In the genomic region with DNA sequence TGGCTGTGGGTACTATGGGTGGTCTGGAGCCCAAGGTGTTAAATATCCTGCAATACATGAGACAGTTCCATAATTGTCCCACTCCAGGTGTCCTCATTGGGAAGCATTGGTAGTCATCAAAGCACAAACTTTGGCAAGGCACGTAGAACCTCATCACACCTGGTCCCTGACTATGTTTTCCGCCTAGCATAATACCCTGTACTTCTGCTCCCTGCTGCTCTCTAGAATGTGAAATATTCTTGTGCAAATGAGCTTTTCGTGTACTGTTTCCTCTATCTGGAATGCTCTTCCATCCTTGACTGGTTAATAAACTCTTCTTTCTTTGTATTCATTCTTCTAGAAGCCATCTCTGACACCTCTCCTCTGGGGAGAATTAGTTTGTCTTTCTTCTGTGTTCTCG, we compare ENCODE assay signal across 2 cellular contexts.
TF ChIP-seq lines count a peak whose summit lies in the region.

No MANE protein-coding gene starts in this region.

TF ChIP-seq in GM23338, 12 proteins besides CTCF, POLR2A, EP300 and RAD21:
- TF ChIP-seq REST (IDR thresholded peaks at IDR 0.05; ENCODE audit: unreplicated experiment) = no peak
- TF ChIP-seq EZH2 (IDR thresholded peaks at IDR 0.05; ENCODE audit: low read depth, unreplicated experiment) = no peak
- TF ChIP-seq, protein P1, sequence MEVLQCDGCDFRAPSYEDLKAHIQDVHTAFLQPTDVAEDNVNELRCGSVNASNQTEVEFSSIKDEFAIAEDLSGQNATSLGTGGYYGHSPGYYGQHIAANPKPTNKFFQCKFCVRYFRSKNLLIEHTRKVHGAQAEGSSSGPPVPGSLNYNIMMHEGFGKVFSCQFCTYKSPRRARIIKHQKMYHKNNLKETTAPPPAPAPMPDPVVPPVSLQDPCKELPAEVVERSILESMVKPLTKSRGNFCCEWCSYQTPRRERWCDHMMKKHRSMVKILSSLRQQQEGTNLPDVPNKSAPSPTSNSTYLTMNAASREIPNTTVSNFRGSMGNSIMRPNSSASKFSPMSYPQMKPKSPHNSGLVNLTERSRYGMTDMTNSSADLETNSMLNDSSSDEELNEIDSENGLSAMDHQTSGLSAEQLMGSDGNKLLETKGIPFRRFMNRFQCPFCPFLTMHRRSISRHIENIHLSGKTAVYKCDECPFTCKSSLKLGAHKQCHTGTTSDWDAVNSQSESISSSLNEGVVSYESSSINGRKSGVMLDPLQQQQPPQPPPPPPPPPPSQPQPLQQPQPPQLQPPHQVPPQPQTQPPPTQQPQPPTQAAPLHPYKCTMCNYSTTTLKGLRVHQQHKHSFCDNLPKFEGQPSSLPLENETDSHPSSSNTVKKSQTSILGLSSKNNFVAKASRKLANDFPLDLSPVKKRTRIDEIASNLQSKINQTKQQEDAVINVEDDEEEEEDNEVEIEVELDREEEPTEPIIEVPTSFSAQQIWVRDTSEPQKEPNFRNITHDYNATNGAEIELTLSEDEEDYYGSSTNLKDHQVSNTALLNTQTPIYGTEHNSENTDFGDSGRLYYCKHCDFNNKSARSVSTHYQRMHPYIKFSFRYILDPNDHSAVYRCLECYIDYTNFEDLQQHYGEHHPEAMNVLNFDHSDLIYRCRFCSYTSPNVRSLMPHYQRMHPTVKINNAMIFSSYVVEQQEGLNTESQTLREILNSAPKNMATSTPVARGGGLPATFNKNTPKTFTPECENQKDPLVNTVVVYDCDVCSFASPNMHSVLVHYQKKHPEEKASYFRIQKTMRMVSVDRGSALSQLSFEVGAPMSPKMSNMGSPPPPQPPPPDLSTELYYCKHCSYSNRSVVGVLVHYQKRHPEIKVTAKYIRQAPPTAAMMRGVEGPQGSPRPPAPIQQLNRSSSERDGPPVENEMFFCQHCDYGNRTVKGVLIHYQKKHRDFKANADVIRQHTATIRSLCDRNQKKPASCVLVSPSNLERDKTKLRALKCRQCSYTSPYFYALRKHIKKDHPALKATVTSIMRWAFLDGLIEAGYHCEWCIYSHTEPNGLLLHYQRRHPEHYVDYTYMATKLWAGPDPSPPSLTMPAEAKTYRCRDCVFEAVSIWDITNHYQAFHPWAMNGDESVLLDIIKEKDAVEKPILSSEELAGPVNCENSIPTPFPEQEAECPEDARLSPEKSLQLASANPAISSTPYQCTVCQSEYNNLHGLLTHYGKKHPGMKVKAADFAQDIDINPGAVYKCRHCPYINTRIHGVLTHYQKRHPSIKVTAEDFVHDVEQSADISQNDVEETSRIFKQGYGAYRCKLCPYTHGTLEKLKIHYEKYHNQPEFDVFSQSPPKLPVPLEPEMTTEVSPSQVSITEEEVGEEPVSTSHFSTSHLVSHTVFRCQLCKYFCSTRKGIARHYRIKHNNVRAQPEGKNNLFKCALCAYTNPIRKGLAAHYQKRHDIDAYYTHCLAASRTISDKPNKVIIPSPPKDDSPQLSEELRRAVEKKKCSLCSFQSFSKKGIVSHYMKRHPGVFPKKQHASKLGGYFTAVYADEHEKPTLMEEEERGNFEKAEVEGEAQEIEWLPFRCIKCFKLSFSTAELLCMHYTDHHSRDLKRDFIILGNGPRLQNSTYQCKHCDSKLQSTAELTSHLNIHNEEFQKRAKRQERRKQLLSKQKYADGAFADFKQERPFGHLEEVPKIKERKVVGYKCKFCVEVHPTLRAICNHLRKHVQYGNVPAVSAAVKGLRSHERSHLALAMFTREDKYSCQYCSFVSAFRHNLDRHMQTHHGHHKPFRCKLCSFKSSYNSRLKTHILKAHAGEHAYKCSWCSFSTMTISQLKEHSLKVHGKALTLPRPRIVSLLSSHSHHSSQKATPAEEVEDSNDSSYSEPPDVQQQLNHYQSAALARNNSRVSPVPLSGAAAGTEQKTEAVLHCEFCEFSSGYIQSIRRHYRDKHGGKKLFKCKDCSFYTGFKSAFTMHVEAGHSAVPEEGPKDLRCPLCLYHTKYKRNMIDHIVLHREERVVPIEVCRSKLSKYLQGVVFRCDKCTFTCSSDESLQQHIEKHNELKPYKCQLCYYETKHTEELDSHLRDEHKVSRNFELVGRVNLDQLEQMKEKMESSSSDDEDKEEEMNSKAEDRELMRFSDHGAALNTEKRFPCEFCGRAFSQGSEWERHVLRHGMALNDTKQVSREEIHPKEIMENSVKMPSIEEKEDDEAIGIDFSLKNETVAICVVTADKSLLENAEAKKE (CRISPR knock-in tag; IDR thresholded peaks at IDR 0.05) = peak; percentile 70; the same call in 1 of the 2 replicates
- TF ChIP-seq STAT1 (IDR thresholded peaks at IDR 0.05; ENCODE audit: unreplicated experiment) = no peak
- TF ChIP-seq NANOG (IDR thresholded peaks at IDR 0.05; ENCODE audit: borderline replicate concordance) = 0 out of 2 replicates have a peak, but pooled peaks have one; percentile 19
TF ChIP-seq in GM23338: peak in this region for 2.

TF ChIP-seq in WTC11, 78 proteins besides CTCF, POLR2A, EP300 and RAD21 (continued from another document):
- TF ChIP-seq FOXP4 (CRISPR knock-in tag; IDR thresholded peaks at IDR 0.05) = no peak
- no peak for TF ChIP-seq MXD4 (CRISPR knock-in tag; IDR thresholded peaks at IDR 0.05; ENCODE audit: borderline replicate concordance)
- no peak for TF ChIP-seq ZNF416 (CRISPR knock-in tag; IDR thresholded peaks at IDR 0.05)
- no peak for TF ChIP-seq JAZF1 (CRISPR knock-in tag; IDR thresholded peaks at IDR 0.05)
- no peak for TF ChIP-seq NFATC4 (CRISPR knock-in tag; IDR thresholded peaks at IDR 0.05)
- TF ChIP-seq ZNF263 (CRISPR knock-in tag; IDR thresholded peaks at IDR 0.05; ENCODE audit: low read depth) = no peak
- no peak for TF ChIP-seq MYBL2 (CRISPR knock-in tag; IDR thresholded peaks at IDR 0.05)
- TF ChIP-seq NR2C2 (CRISPR knock-in tag; IDR thresholded peaks at IDR 0.05) = no peak
- TF ChIP-seq CBFB (CRISPR knock-in tag; IDR thresholded peaks at IDR 0.05; ENCODE audit: low read depth) = no peak
- no peak for TF ChIP-seq ARID4B (CRISPR knock-in tag; IDR thresholded peaks at IDR 0.05; ENCODE audit: borderline replicate concordance)
- TF ChIP-seq ZNF317 (CRISPR knock-in tag; IDR thresholded peaks at IDR 0.05; ENCODE audit: borderline replicate concordance, low read depth) = no peak
- TF ChIP-seq ZMAT4 (CRISPR knock-in tag; IDR thresholded peaks at IDR 0.05) = no peak
- TF ChIP-seq KAT7 (CRISPR knock-in tag; IDR thresholded peaks at IDR 0.05; ENCODE audit: borderline replicate concordance) = no peak
- TF ChIP-seq GRHL2 (CRISPR knock-in tag; IDR thresholded peaks at IDR 0.05; ENCODE audit: insufficient replicate concordance, severe bottlenecking) = no peak
